ENCODE assay signal across 13 cellular contexts in the genomic region with DNA sequence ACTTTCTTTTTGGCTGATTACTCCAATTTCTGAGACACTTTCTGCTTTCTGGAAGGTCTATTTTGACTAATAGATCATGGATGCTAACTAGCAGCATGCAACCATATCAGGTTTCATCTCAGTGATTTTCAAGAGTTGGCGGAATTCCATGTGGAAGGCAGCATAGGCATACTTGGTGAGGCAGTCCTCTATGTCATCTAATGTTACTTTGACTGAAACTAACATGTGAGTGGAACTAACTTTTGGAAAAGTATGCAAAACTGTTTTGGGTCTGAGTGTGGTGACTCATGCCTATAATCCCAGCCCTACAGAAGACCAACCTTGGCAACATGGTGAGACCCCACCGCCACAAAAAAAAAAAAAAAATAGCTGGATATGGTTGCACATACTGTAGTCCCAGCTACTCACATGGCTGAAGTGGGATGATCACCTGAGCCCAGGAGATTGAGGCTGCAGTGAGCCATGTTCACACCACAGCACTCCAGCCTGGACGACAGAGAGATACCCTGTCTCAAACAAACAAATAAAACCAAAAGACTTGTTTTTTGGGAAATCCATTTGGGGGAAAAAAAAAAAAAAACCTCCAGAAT.
DNase-seq lines count a peak whose midpoint lies in the region; ATAC-seq, FAIRE-seq and TF ChIP-seq lines count a peak whose summit lies in the region.
"Had no signal": no experiment of that assay in that cellular context is flagged by ENCODE, and none has a peak within 500 bp of the region (broad histone marks: within the 10 kb centered on the region; RNA-seq: fewer than 3 reads in every experiment).

No MANE protein-coding gene starts in this region.

- intact Hi-C loops in Right ventricle myocardium inferior (cut with DNase I), result no loop called here

- no peaks in the 10 kb centered on the region for H3K79me2 ChIP-seq in astrocyte (ENCODE audit: insufficient read depth, low read length)

- no peak for ATAC-seq in Right ventricle myocardium inferior
- no peak for ATAC-seq in natural killer cell treated with Interleukin-12 subunit alpha and Interleukin-12 subunit beta and Interleukin-15 and Interleukin-18, amount 100 ng/mL, for 72 hours
- ATAC-seq: A549; activated CD8-positive, alpha-beta memory T cell treated with anti-CD3 and anti-CD28 coated beads, Interleukin-2, amount 10 ng/mL, durations not matched to agents 7 days and 5 days; natural killer cell; stimulated activated memory B cell treated with anti-CD40 and anti-IgM and Interleukin-4, amounts not matched to agents 10 μg/mL and 1 μg/mL and 100 μg/mL, for 72 hours had no signal

- H3K36me3 ChIP-seq in astrocyte (ENCODE audit: insufficient read depth, low read length), result no peaks in the 10 kb centered on the region

- H3K27me3 Mint-ChIP-seq in astrocyte (ENCODE audit: low read depth, unreplicated experiment) (no peaks in the 10 kb centered on the region), nephron (ENCODE audit: low read depth) (no peaks in the 10 kb centered on the region)
- H3K27me3 Mint-ChIP-seq in natural killer cell treated with Interleukin-12 subunit alpha and Interleukin-12 subunit beta and Interleukin-15 and Interleukin-18, amount 100 ng/mL, for 72 hours, result no peaks in the 10 kb centered on the region
- H3K27me3 Mint-ChIP-seq: activated CD8-positive, alpha-beta memory T cell treated with anti-CD3 and anti-CD28 coated beads, Interleukin-2, amount 10 ng/mL, durations not matched to agents 7 days and 5 days; stimulated activated memory B cell treated with anti-CD40 and anti-IgM and Interleukin-4, amounts not matched to agents 10 μg/mL and 1 μg/mL and 100 μg/mL, for 72 hours had no signal

- H2AFZ ChIP-seq in astrocyte (ENCODE audit: low read depth, low read length), result no peak overlapping the region

- H3K36me3 Mint-ChIP-seq in astrocyte (ENCODE audit: low read depth, unreplicated experiment) (no peaks in the 10 kb centered on the region), nephron (ENCODE audit: low read depth) (peaks cover 4% of the 10 kb centered on the region)
- peaks cover 6% of the 10 kb centered on the region for H3K36me3 Mint-ChIP-seq in natural killer cell treated with Interleukin-12 subunit alpha and Interleukin-12 subunit beta and Interleukin-15 and Interleukin-18, amount 100 ng/mL, for 72 hours
- H3K36me3 Mint-ChIP-seq: activated CD8-positive, alpha-beta memory T cell treated with anti-CD3 and anti-CD28 coated beads, Interleukin-2, amount 10 ng/mL, durations not matched to agents 7 days and 5 days; natural killer cell; stimulated activated memory B cell treated with anti-CD40 and anti-IgM and Interleukin-4, amounts not matched to agents 10 μg/mL and 1 μg/mL and 100 μg/mL, for 72 hours had no signal

- TF ChIP-seq CTCF in astrocyte (IDR thresholded peaks at IDR 0.05; ENCODE audit: insufficient read depth, low read depth, low read length), result no peak
- no peak for TF ChIP-seq CTCF in nephron (IDR thresholded peaks at IDR 0.05; ENCODE audit: unreplicated experiment in 3 of 3)

- no peaks in the 10 kb centered on the region for H3K27me3 ChIP-seq in astrocyte (ENCODE audit: insufficient read depth, low read length)

- H3K9ac ChIP-seq in astrocyte (ENCODE audit: low read length), result no peak overlapping the region

- H3K4me3 Mint-ChIP-seq in astrocyte (ENCODE audit: unreplicated experiment), result no peak overlapping the region
- H3K4me3 Mint-ChIP-seq in nephron, result no peak overlapping the region
- H3K4me3 Mint-ChIP-seq in natural killer cell treated with Interleukin-12 subunit alpha and Interleukin-12 subunit beta and Interleukin-15 and Interleukin-18, amount 100 ng/mL, for 72 hours, result no peak overlapping the region
- H3K4me3 Mint-ChIP-seq: activated CD8-positive, alpha-beta memory T cell treated with anti-CD3 and anti-CD28 coated beads, Interleukin-2, amount 10 ng/mL, durations not matched to agents 7 days and 5 days; natural killer cell; stimulated activated memory B cell treated with anti-CD40 and anti-IgM and Interleukin-4, amounts not matched to agents 10 μg/mL and 1 μg/mL and 100 μg/mL, for 72 hours; T-helper 2 cell treated with Interferon-gamma antibody and Interleukin-4, amounts not matched to agents 5 μg/mL and 100 μg/mL, for 36 hours had no signal

- no peaks in the 10 kb centered on the region for H3K9me3 ChIP-seq in astrocyte (ENCODE audit: insufficient read depth, low read depth, low read length)
- H3K9me3 ChIP-seq: A549 had no signal

- no peak overlapping the region for H3K27ac Mint-ChIP-seq in astrocyte (ENCODE audit: unreplicated experiment)
- H3K27ac Mint-ChIP-seq in nephron, result peak overlapping the region in 2 of 3 experiments; percentile 18 to 45
- H3K27ac Mint-ChIP-seq in natural killer cell treated with Interleukin-12 subunit alpha and Interleukin-12 subunit beta and Interleukin-15 and Interleukin-18, amount 100 ng/mL, for 72 hours, result no peak overlapping the region
- H3K27ac Mint-ChIP-seq: activated CD8-positive, alpha-beta memory T cell treated with anti-CD3 and anti-CD28 coated beads, Interleukin-2, amount 10 ng/mL, durations not matched to agents 7 days and 5 days; natural killer cell; stimulated activated memory B cell treated with anti-CD40 and anti-IgM and Interleukin-4, amounts not matched to agents 10 μg/mL and 1 μg/mL and 100 μg/mL, for 72 hours; T-helper 2 cell treated with Interferon-gamma antibody and Interleukin-4, amounts not matched to agents 5 μg/mL and 100 μg/mL, for 36 hours had no signal

- FAIRE-seq in astrocyte (lab: Jason Lieb, UNC), result no peak
- FAIRE-seq: A549 had no signal

- no peaks in the 10 kb centered on the region for H4K20me1 ChIP-seq in astrocyte (ENCODE audit: insufficient read depth, low read length)

- no peak overlapping the region for H3K27ac ChIP-seq in astrocyte (ENCODE audit: low read depth, low read length)
- H3K27ac ChIP-seq: A549 had no signal

- DNase-seq in NCI-H2029 (lab: John Stamatoyannopoulos, UW) (peak; percentile 11), NCI-H2029 treated with DMSO at 0.1 percent for 48 hours (lab: John Stamatoyannopoulos, UW) (no peak), NCI-H146 (lab: John Stamatoyannopoulos, UW) (peak; percentile 37), astrocyte (ENCODE audit: low read depth) (peak; percentile 67), Right ventricle myocardium inferior (ENCODE audit: missing footprints) (no peak), middle frontal gyrus (ENCODE audit: extremely low spot score, low spot score) (no peak)
- DNase-seq in natural killer cell treated with Interleukin-12 subunit alpha and Interleukin-12 subunit beta and Interleukin-15 and Interleukin-18, amount 100 ng/mL, for 72 hours (ENCODE audit: low spot score), result no peak
- DNase-seq: activated CD8-positive, alpha-beta memory T cell treated with anti-CD3 and anti-CD28 coated beads, Interleukin-2, amount 10 ng/mL, durations not matched to agents 7 days and 5 days; natural killer cell had no signal

- H3K9me3 Mint-ChIP-seq in astrocyte (ENCODE audit: unreplicated experiment), result peaks cover 2% of the 10 kb centered on the region
- H3K9me3 Mint-ChIP-seq in nephron, result no peaks in the 10 kb centered on the region
- H3K9me3 Mint-ChIP-seq in natural killer cell treated with Interleukin-12 subunit alpha and Interleukin-12 subunit beta and Interleukin-15 and Interleukin-18, amount 100 ng/mL, for 72 hours, result peaks cover 17% of the 10 kb centered on the region

- H3K4me1 ChIP-seq in astrocyte (ENCODE audit: insufficient read depth, low read length), result peaks cover 5% of the 10 kb centered on the region

- peaks cover 12% of the 10 kb centered on the region for H3K4me1 Mint-ChIP-seq in astrocyte (ENCODE audit: low read depth, unreplicated experiment)
- peaks cover 47% of the 10 kb centered on the region for H3K4me1 Mint-ChIP-seq in nephron
- H3K4me1 Mint-ChIP-seq in natural killer cell treated with Interleukin-12 subunit alpha and Interleukin-12 subunit beta and Interleukin-15 and Interleukin-18, amount 100 ng/mL, for 72 hours (ENCODE audit: low read depth in 2 of 2), result no peaks in the 10 kb centered on the region
- H3K4me1 Mint-ChIP-seq: activated CD8-positive, alpha-beta memory T cell treated with anti-CD3 and anti-CD28 coated beads, Interleukin-2, amount 10 ng/mL, durations not matched to agents 7 days and 5 days; natural killer cell; stimulated activated memory B cell treated with anti-CD40 and anti-IgM and Interleukin-4, amounts not matched to agents 10 μg/mL and 1 μg/mL and 100 μg/mL, for 72 hours had no signal

- H3K4me3 ChIP-seq in astrocyte (ENCODE audit: insufficient read depth, low read depth, low read length), result no peak overlapping the region
- H3K4me3 ChIP-seq: A549 had no signal

- no peak overlapping the region for H3K4me2 ChIP-seq in astrocyte (ENCODE audit: low read length)
- H3K4me2 ChIP-seq: A549 had no signal

Comparison
In these comparisons a context has a peak if more than half of its experiments do, and no peak if none do; other contexts are left out.
1. DNase-seq: peak in NCI-H2029 (single experiment), NCI-H146 (single experiment) and astrocyte (single experiment); none in NCI-H2029 treated with DMSO at 0.1 percent for 48 hours (single experiment), Right ventricle myocardium inferior (single experiment), middle frontal gyrus (single experiment) and natural killer cell treated with Interleukin-12 subunit alpha and Interleukin-12 subunit beta and Interleukin-15 and Interleukin-18, amount 100 ng/mL, for 72 hours (single experiment).
2. H3K27ac Mint-ChIP-seq: peak in nephron (2 of 3); none in astrocyte (single experiment) and natural killer cell treated with Interleukin-12 subunit alpha and Interleukin-12 subunit beta and Interleukin-15 and Interleukin-18, amount 100 ng/mL, for 72 hours (0 of 2).